Comparison of ENCODE assay signal across 17 cellular contexts in genomic region chr4:156799121-156799589, GRCh38.
DNase-seq lines count a peak whose midpoint lies in the region; ATAC-seq and TF ChIP-seq lines count a peak whose summit lies in the region.
"Had no signal": no experiment of that assay in that cellular context is flagged by ENCODE, and none has a peak within 500 bp of the region (broad histone marks: within the 10 kb centered on the region; RNA-seq: fewer than 3 reads in every experiment).

No MANE protein-coding gene starts in this region.

- peak overlapping the region; percentile 27; the same call in 1 of the 2 replicates for H3K27ac Mint-ChIP-seq in WTC11
- H3K27ac Mint-ChIP-seq: endodermal cell; stimulated activated naive B cell treated with anti-CD40 and anti-IgM and Interleukin-4, amounts not matched to agents 10 μg/mL and 1 μg/mL and 100 μg/mL, for 72 hours had no signal

- H3K27me3 Mint-ChIP-seq in WTC11 (ENCODE audit: low read depth): no peaks in the 10 kb centered on the region
- H3K27me3 Mint-ChIP-seq: stimulated activated naive B cell treated with anti-CD40 and anti-IgM and Interleukin-4, amounts not matched to agents 10 μg/mL and 1 μg/mL and 100 μg/mL, for 72 hours had no signal

- DNase-seq in HAP-1 (ENCODE audit: low spot score in 2 of 2) (peak; percentile 28 to 43), WTC11 (ENCODE audit: low spot score) (no peak), fibroblast of villous mesenchyme (ENCODE audit: low read depth) (peak; percentile 60), 8988T (no peak), HT-29 (ENCODE audit: low spot score) (no peak), NCI-H1694 treated with DMSO at 0.1 percent for 48 hours (lab: John Stamatoyannopoulos, UW) (no peak)
- DNase-seq: activated naive CD4-positive, alpha-beta T cell treated with anti-CD3 and anti-CD28 coated beads, Interleukin-2, amount 50 U/mL, for 16 hours; endodermal cell; heart left ventricle; NCI-H2081; ovary; small intestine; stimulated activated naive B cell treated with anti-CD40 and anti-IgM and Interleukin-4, amounts not matched to agents 10 μg/mL and 1 μg/mL and 100 μg/mL, for 72 hours; T-helper 1 cell had no signal

- TF ChIP-seq CTCF in WTC11 (IDR thresholded peaks at IDR 0.05) (no peak), fibroblast of villous mesenchyme (IDR thresholded peaks at IDR 0.05; ENCODE audit: insufficient read depth, low read depth, low read length) (no peak)

- no peak overlapping the region for H3K4me3 ChIP-seq in HAP-1
- H3K4me3 ChIP-seq in fibroblast of villous mesenchyme (ENCODE audit: low read depth, low read length): no peak overlapping the region
- H3K4me3 ChIP-seq in thymus (ENCODE audit: low read length): no peak overlapping the region
- H3K4me3 ChIP-seq: heart left ventricle, ovary had no signal

- WGBS in thymus: 83% methylated on average over 1 of the region's 1 CpG

- no peaks in the 10 kb centered on the region for H3K36me3 ChIP-seq in HAP-1 (replicated peaks)
- no peaks in the 10 kb centered on the region for H3K36me3 ChIP-seq in thymus (ENCODE audit: control insufficient read depth, insufficient read depth)
- H3K36me3 ChIP-seq: heart left ventricle, ovary had no signal

- H3K4me1 ChIP-seq in HAP-1 (peaks cover 13% of the 10 kb centered on the region), thymus (ENCODE audit: control insufficient read depth, insufficient read depth, low read length) (no peaks in the 10 kb centered on the region)

- no peaks in the 10 kb centered on the region for H3K9me3 Mint-ChIP-seq in WTC11
- H3K9me3 Mint-ChIP-seq: endodermal cell; stimulated activated naive B cell treated with anti-CD40 and anti-IgM and Interleukin-4, amounts not matched to agents 10 μg/mL and 1 μg/mL and 100 μg/mL, for 72 hours had no signal

- POLR2A ChIA-PET in WTC11 (lab: Charles Lee): no interaction called here

- H3K9me3 ChIP-seq in HAP-1 (no peaks in the 10 kb centered on the region), thymus (ENCODE audit: control insufficient read depth) (no peaks in the 10 kb centered on the region)
- H3K9me3 ChIP-seq: heart left ventricle, ovary had no signal

- H3K27me3 ChIP-seq in HAP-1 (ENCODE audit: low read depth) (no peaks in the 10 kb centered on the region), thymus (ENCODE audit: control insufficient read depth, insufficient read depth) (no peaks in the 10 kb centered on the region)
- H3K27me3 ChIP-seq: heart left ventricle, ovary had no signal

- no peak for ATAC-seq in WTC11
- ATAC-seq: activated CD4-positive, CD25-positive, alpha-beta regulatory T cell treated with anti-CD3 and anti-CD28 coated beads, Interleukin-2, amount 50 U/mL, for 24 hours; heart left ventricle; stimulated activated naive B cell treated with anti-CD40 and anti-IgM and Interleukin-4, amounts not matched to agents 10 μg/mL and 1 μg/mL and 100 μg/mL, for 72 hours had no signal

- H3K4me1 Mint-ChIP-seq in WTC11: peaks cover 9% of the 10 kb centered on the region; the same call in 1 of the 2 replicates
- H3K4me1 Mint-ChIP-seq: endodermal cell; stimulated activated naive B cell treated with anti-CD40 and anti-IgM and Interleukin-4, amounts not matched to agents 10 μg/mL and 1 μg/mL and 100 μg/mL, for 72 hours had no signal

- CTCF ChIA-PET in WTC11 (lab: Charles Lee): no interaction called here

- peak overlapping the region; percentile 11 for H3K27ac ChIP-seq in thymus (ENCODE audit: low read depth)
- H3K27ac ChIP-seq: C4-2B, heart left ventricle, ovary had no signal

- H3K36me3 Mint-ChIP-seq in WTC11: no peaks in the 10 kb centered on the region
- H3K36me3 Mint-ChIP-seq: stimulated activated naive B cell treated with anti-CD40 and anti-IgM and Interleukin-4, amounts not matched to agents 10 μg/mL and 1 μg/mL and 100 μg/mL, for 72 hours had no signal

- in situ Hi-C loops in HAP-1 (cut with MboI; ENCODE audit: low sequenced_read_pairs): no loop called here

- no peak overlapping the region for H3K4me3 Mint-ChIP-seq in WTC11
- H3K4me3 Mint-ChIP-seq: endodermal cell; stimulated activated naive B cell treated with anti-CD40 and anti-IgM and Interleukin-4, amounts not matched to agents 10 μg/mL and 1 μg/mL and 100 μg/mL, for 72 hours had no signal

TF ChIP-seq in WTC11, 78 proteins besides CTCF, POLR2A, EP300 and RAD21:
- TF ChIP-seq CDX4 (CRISPR knock-in tag; IDR thresholded peaks at IDR 0.05; ENCODE audit: borderline replicate concordance) (no peak), ZNF396 (CRISPR knock-in tag; IDR thresholded peaks at IDR 0.05; ENCODE audit: borderline replicate concordance) (no peak)

Comparison
In these comparisons a context has a peak if more than half of its experiments do, and no peak if none do; other contexts are left out.
1. DNase-seq: peak in HAP-1 (2 of 2) and fibroblast of villous mesenchyme (single experiment); none in WTC11 (single experiment), 8988T (single experiment), HT-29 (single experiment) and NCI-H1694 treated with DMSO at 0.1 percent for 48 hours (single experiment).